9 cellular contexts compared by ENCODE assay signal in the genomic region with DNA sequence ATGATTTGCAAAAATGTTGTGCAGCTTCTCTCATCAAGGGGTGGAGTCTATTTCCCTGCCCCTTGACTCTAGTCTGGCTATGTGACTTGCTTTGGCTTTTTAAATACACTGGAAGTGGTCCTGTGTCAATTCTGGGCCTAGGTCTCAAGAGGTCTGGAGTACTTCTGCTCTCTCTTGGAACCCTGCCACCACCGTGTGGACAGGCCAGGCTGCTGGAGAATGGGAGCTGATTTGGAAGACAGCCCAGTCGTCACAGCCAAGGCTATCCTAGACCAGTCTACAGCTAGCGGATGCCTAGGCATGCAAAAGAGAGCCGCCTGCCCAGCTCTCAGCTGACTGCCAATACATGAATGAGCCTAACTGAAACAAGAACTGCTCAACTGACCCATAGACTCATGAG. TPM values are rescaled to one million over a fixed set of nuclear protein-coding genes. Genes with fewer than 3 reads are reported as not detected.
DNase-seq lines count a peak whose midpoint lies in the region; ATAC-seq, FAIRE-seq and TF ChIP-seq lines count a peak whose summit lies in the region.
"Had no signal": no experiment of that assay in that cellular context is flagged by ENCODE, and none has a peak within 500 bp of the region (broad histone marks: within the 10 kb centered on the region; RNA-seq: fewer than 3 reads in every experiment).

No MANE protein-coding gene starts in this region.

- no peaks in the 10 kb centered on the region for H3K36me3 ChIP-seq in SJCRH30
- no peaks in the 10 kb centered on the region for H3K36me3 ChIP-seq in Caco-2 (ENCODE audit: control insufficient read depth, insufficient read depth, low read length)

- no peak overlapping the region for H3K27ac Mint-ChIP-seq in Caco-2 (ENCODE audit: unreplicated experiment)

- TF ChIP-seq CTCF in Caco-2 (IDR thresholded peaks at IDR 0.05; ENCODE audit: insufficient read depth in 1 of 2, low read depth in 1 of 2, low read length in 1 of 2, severe bottlenecking in 1 of 2, unreplicated experiment in 1 of 2), result no peak

- no peak overlapping the region for H3K4me3 Mint-ChIP-seq in Caco-2 (ENCODE audit: unreplicated experiment)

- ATAC-seq in HG03135 (IDR thresholded peaks at IDR 0.05; ENCODE audit: unreplicated experiment), result no peak

- DNase-seq in EH (ENCODE audit: low read depth), result peak; percentile 29
- peak; percentile 59 to 64 for DNase-seq in SJCRH30
- peak; percentile 17 to 38 for DNase-seq in frontal cortex (ENCODE audit: low spot score in 2 of 2)
- DNase-seq in pons (ENCODE audit: low spot score), result peak; percentile 89
- no peak for DNase-seq in Caco-2
- no peak for DNase-seq in stimulated activated CD4-positive, alpha-beta T cell treated with anti-CD3 and anti-CD28 coated beads, Interleukin-4, amount 100 ng/mL, for 1 hour
- DNase-seq in SKM-1 treated with dmso at 0.1 percent for 144 hours (lab: John Stamatoyannopoulos, UW; ENCODE audit: unreplicated experiment), result no peak

- H3K36me3 Mint-ChIP-seq in Caco-2 (ENCODE audit: insufficient read depth, unreplicated experiment), result no peaks in the 10 kb centered on the region

- H3K4me1 ChIP-seq in SJCRH30 (no peaks in the 10 kb centered on the region), Caco-2 (peaks cover 31% of the 10 kb centered on the region)

- no peaks in the 10 kb centered on the region; the same call in 1 of the 2 replicates for H3K27me3 ChIP-seq in SJCRH30
- H3K27me3 ChIP-seq in Caco-2 (replicated peaks; ENCODE audit: control insufficient read depth, insufficient read depth, low read length), result no peaks in the 10 kb centered on the region

- H3K4me1 Mint-ChIP-seq in Caco-2 (ENCODE audit: low read depth, unreplicated experiment), result peaks cover 22% of the 10 kb centered on the region

- H3K4me3 ChIP-seq in SJCRH30, result no peak overlapping the region
- H3K4me3 ChIP-seq in Caco-2 (ENCODE audit: low read depth, low read length), result no peak overlapping the region

- H3K27me3 Mint-ChIP-seq in Caco-2 (ENCODE audit: insufficient read depth, unreplicated experiment), result no peaks in the 10 kb centered on the region

- POLR2A ChIA-PET in Caco-2 (lab: Charles Lee), result no interaction called here

- H3K9me3 ChIP-seq in SJCRH30 (replicated peaks) (no peaks in the 10 kb centered on the region), Caco-2 (no peaks in the 10 kb centered on the region)

- no peaks in the 10 kb centered on the region for H3K9me3 Mint-ChIP-seq in Caco-2 (ENCODE audit: unreplicated experiment)

- H3K27ac ChIP-seq in SJCRH30, result no peak overlapping the region

- BruUV-seq in Caco-2 (replicated peaks; lab: Mats Ljungman, UMichigan), result no TSS peak

- FAIRE-seq in frontal cortex (lab: Jason Lieb, UNC), result no peak
- FAIRE-seq: TTC549 had no signal

- CTCF ChIA-PET in Caco-2 (lab: Charles Lee), result interaction anchor here (0.9 kb wide), 1 partner anchor 60 kb away, joined by 3 read pairs; no protein-coding TSS in a partner anchor

- intact Hi-C loops in Caco-2 (cut with micrococcal nuclease; ENCODE audit: unreplicated experiment), result no loop called here

RNA-seq across cellular contexts. Expression of gene CLINT1, which starts 56.7 kb away (rescaled TPM):
- total RNA-seq in SJCRH30 (2014; rRNA removed; shearing (Covaris generic)), result 77.5 and 83.2 TPM in 2 replicates
- 56.3 TPM for total RNA-seq in frontal cortex
- total RNA-seq in Caco-2 (2022), result 85.4 and 88.7 TPM in 2 replicates

Comparison
In these comparisons a context has a peak if more than half of its experiments do, and no peak if none do; other contexts are left out.
1. DNase-seq: peak in EH (single experiment), SJCRH30 (2 of 2), frontal cortex (2 of 2) and pons (single experiment); none in Caco-2 (0 of 2), stimulated activated CD4-positive, alpha-beta T cell treated with anti-CD3 and anti-CD28 coated beads, Interleukin-4, amount 100 ng/mL, for 1 hour (single experiment) and SKM-1 treated with dmso at 0.1 percent for 144 hours (single experiment).